ENCODE assay signal across 17 cellular contexts in the genomic region with DNA sequence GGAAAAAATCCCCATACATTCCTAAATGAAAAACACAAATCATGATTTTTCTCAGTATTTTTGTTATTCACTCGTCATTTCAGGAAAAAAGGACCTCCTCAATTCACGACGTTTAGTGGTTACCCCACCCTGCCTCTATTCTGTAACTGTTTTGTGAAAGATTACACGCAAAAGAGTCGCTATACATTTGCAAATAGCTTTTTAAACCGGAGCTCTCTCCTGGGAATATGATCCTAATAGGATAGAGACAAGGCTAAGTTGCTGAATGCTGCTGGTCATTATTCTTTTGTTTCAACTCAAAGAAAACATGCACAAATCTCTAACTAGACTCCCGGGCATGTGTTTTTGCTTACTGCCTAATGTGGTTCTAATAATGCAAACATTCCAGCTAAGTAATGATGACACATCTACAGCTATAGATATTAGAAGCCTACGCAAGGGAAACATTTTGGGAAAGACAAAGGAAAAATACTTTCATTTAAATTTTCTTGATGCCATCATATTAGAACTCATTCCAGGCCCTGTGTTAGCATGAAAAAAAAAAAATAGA.
"Had no signal": no experiment of that assay in that cellular context is flagged by ENCODE, and none has a peak within 500 bp of the region (broad histone marks: within the 10 kb centered on the region; RNA-seq: fewer than 3 reads in every experiment).

No MANE protein-coding gene starts in this region.

- H3K36me3 ChIP-seq: tibial artery had no signal

- DNase-seq: activated CD4-positive, alpha-beta T cell treated with anti-CD3 and anti-CD28 coated beads, Interleukin-2, amount 10 ng/mL, durations not matched to agents 24 days and 14 days; activated CD4-positive, CD25-positive, alpha-beta regulatory T cell; activated CD8-positive, alpha-beta memory T cell treated with anti-CD3 and anti-CD28 coated beads, Interleukin-2, amount 50 U/mL, for 4 hours; activated CD8-positive, alpha-beta T cell treated with anti-CD3 and anti-CD28 coated beads, Interleukin-2, amount 10 ng/mL, durations not matched to agents 7 days and 5 days; activated gamma-delta T cell; activated T-cell treated with anti-CD3 and anti-CD28 coated beads, Interleukin-2, amount 50 U/mL, for 72 hours; anterior cingulate cortex; cerebellar nuclear complex; effector memory CD4-positive, alpha-beta T cell; glutamatergic neuron; hypothalamus; mesendoderm; nephron progenitor cell; occipital lobe; stimulated activated CD4-positive, alpha-beta T cell treated with anti-CD3 and anti-CD28 coated beads, Interleukin-2, amount 100 ng/mL, for 48 hours; stimulated activated naive B cell treated with anti-CD40 and anti-IgM and Interleukin-4, amounts not matched to agents 10 μg/mL and 1 μg/mL and 100 μg/mL, for 72 hours; tibial artery had no signal

- ATAC-seq: activated CD8-positive, alpha-beta T cell treated with anti-CD3 and anti-CD28 coated beads, Interleukin-2, amount 10 ng/mL, durations not matched to agents 7 days and 5 days; activated T-cell treated with anti-CD3 and anti-CD28 coated beads, Interleukin-2, amount 50 U/mL, for 72 hours; stimulated activated naive B cell treated with anti-CD40 and anti-IgM and Interleukin-4, amounts not matched to agents 10 μg/mL and 1 μg/mL and 100 μg/mL, for 72 hours had no signal

- H3K27ac ChIP-seq: tibial artery had no signal

- H3K4me3 ChIP-seq: tibial artery had no signal

- H3K9me3 ChIP-seq: tibial artery had no signal

- H3K27me3 ChIP-seq: tibial artery had no signal
